ENCODE assay signal across 14 cellular contexts in the genomic region with DNA sequence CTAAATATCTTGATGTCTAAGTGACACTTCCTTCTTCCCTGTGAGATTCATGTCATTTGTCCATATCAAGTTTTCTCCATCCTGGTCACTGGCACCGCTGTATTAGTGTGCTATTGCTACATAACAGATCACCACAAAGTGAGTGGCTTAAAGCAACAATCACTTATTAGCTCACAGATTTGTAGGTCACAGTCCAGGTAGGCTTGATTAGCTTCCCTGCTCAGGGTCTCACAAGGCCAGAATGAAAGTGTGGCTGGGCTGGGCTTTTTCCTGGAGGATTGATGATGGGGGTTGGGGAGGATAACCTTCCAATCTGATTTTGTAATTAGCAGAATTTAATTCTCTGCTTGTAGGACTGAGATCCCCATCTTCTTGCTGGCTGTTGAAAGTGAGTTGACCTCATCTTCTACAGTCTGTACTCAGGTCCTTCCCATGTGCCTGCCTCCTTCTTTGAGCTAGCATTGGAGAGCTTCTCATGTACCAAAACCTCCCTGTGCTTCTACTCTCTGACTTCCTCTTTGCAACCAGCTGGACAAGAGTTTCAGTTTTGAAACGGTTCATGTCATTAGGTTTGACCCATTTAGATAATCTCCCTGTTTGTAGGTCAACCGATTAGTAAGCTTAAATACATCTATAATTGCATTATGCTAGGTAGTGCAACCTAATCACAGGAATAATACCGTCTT.
DNase-seq lines count a peak whose midpoint lies in the region; ATAC-seq and TF ChIP-seq lines count a peak whose summit lies in the region.
"Had no signal": no experiment of that assay in that cellular context is flagged by ENCODE, and none has a peak within 500 bp of the region (broad histone marks: within the 10 kb centered on the region; RNA-seq: fewer than 3 reads in every experiment).

No MANE protein-coding gene starts in this region.

- H3K4me1 ChIP-seq in right lobe of liver (peaks cover 0 to 22% (median 3%) of the 10 kb centered on the region in 4 donors), esophagus squamous epithelium (peaks cover 0 to 6% (median 0%) of the 10 kb centered on the region in 3 donors)

- H3K27me3 ChIP-seq in right lobe of liver (no peaks in the 10 kb centered on the region), esophagus squamous epithelium (no peaks in the 10 kb centered on the region)
- H3K27me3 ChIP-seq: neutrophil had no signal

- TF ChIP-seq CTCF in right lobe of liver (IDR thresholded peaks at IDR 0.05) (no peak), esophagus squamous epithelium (IDR thresholded peaks at IDR 0.05) (no peak)

- H3K9me3 ChIP-seq in right lobe of liver (no peaks in the 10 kb centered on the region), esophagus squamous epithelium (no peaks in the 10 kb centered on the region)
- H3K9me3 ChIP-seq: neutrophil had no signal

- peak; percentile 0 for DNase-seq in GM19240 (ENCODE audit: insufficient read length, low spot score)
- no peak for DNase-seq in right lobe of liver
- no peak for DNase-seq in stimulated activated CD4-positive, alpha-beta T cell treated with anti-CD3 and anti-CD28 coated beads, Interleukin-4, amount 100 ng/mL, for 1 hour
- DNase-seq in T-helper 9 cell: no peak
- no peak for DNase-seq in esophagus squamous epithelium (lab: John Stamatoyannopoulos, UW)
- DNase-seq: activated naive CD4-positive, alpha-beta T cell treated with Interleukin-2 at 50 U/mL for 16 hours; IMR-90; left cardiac atrium; NCI-H2227 treated with DMSO at 0.1 percent for 48 hours; Right ventricle myocardium superior had no signal

- WGBS in right lobe of liver (ENCODE audit: insufficient coverage, low coverage, low lambda C conversion rate, missing lambda C conversion rate): 13% methylated on average over 3 of the region's 4 CpGs
- 67 to 74% methylated on average over 4 of the region's 4 CpGs for WGBS in esophagus squamous epithelium, 2 donors

- H3K36me3 ChIP-seq in right lobe of liver: no peaks in the 10 kb centered on the region
- no peaks in the 10 kb centered on the region for H3K36me3 ChIP-seq in esophagus squamous epithelium
- H3K36me3 ChIP-seq: neutrophil had no signal

- TF ChIP-seq POLR2A in right lobe of liver (IDR thresholded peaks at IDR 0.05) (no peak), esophagus squamous epithelium (IDR thresholded peaks at IDR 0.05) (no peak)

- H3K27ac ChIP-seq in right lobe of liver (no peak overlapping the region), esophagus squamous epithelium (no peak overlapping the region)
- H3K27ac ChIP-seq: neutrophil had no signal

- intact Hi-C loops in right lobe of liver (cut with DNase I) (no loop called here), esophagus squamous epithelium (cut with DNase I) (no loop called here)

- H3K4me3 ChIP-seq in right lobe of liver: no peak overlapping the region
- no peak overlapping the region for H3K4me3 ChIP-seq in esophagus squamous epithelium

- ATAC-seq in GM21786 (IDR thresholded peaks at IDR 0.05; ENCODE audit: unreplicated experiment) (peak; percentile 89), HG03196 (IDR thresholded peaks at IDR 0.05; ENCODE audit: unreplicated experiment) (peak; percentile 81), right lobe of liver (peak; percentile 50 to 77 (median 66))
- ATAC-seq: activated CD4-positive, CD25-positive, alpha-beta regulatory T cell treated with anti-CD3 and anti-CD28 coated beads, Interleukin-2, amount 50 U/mL, for 24 hours; left cardiac atrium had no signal
